8 cellular contexts compared by ENCODE assay signal in the genomic region with DNA sequence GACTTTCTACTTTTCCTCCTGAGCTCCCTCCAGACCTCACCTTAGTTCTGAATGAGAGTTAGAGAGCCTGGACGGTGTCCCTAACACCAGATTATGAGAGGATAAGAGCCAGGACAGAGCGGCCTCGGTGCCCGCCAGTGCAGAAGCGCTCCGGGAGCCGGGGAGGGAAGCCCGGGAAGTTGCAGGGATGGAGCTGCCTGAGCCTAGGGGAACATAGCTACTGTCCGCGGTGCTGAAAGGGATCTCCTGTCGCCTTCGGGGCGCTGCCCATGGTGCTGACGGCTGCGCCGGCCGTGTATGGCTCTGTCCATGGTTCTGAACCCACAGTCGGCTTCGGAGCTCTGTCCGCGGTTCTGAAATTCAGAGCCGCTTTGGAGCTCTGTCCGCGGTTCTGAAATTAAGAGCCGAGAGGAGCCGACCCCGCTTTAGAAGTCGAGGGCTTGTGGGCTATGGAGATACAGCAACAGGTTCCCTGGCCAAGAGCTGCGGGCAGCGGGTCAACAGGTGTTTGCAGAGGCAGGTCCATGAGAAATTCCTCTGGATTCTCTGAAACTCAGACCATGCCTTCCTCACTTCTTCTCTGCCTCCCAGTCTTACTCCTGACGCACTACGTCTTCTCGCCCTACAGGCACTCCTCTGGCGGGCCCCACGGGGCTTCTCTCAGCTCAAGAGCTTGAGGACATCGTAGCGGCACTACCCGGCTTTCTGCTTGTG. TPM values are rescaled to one million over a fixed set of nuclear protein-coding genes. Genes with fewer than 3 reads are reported as not detected.
DNase-seq lines count a peak whose midpoint lies in the region; ATAC-seq and TF ChIP-seq lines count a peak whose summit lies in the region.

No MANE protein-coding gene starts in this region.

- H3K27me3 Mint-ChIP-seq in activated T-helper 17 cell treated with anti-CD3 and anti-CD28 coated beads, Interleukin-2, amount 50 U/mL, for 72 hours = peaks cover 22% of the 10 kb centered on the region
- peaks cover 23 to 31% of the 10 kb centered on the region in 2 donors for H3K27me3 Mint-ChIP-seq in natural killer cell (ENCODE audit: low read depth in 2 of 2)
- peaks cover 30% of the 10 kb centered on the region for H3K27me3 Mint-ChIP-seq in stimulated activated memory B cell treated with anti-CD40 and anti-IgM and Interleukin-4, amounts not matched to agents 10 μg/mL and 1 μg/mL and 100 μg/mL, for 72 hours

- intact Hi-C loops in natural killer cell (cut with micrococcal nuclease) = no loop called here

- no peaks in the 10 kb centered on the region for H3K9me3 Mint-ChIP-seq in activated T-helper 17 cell treated with anti-CD3 and anti-CD28 coated beads, Interleukin-2, amount 50 U/mL, for 72 hours
- peaks cover 0 to 4% of the 10 kb centered on the region in 2 donors for H3K9me3 Mint-ChIP-seq in natural killer cell
- H3K9me3 Mint-ChIP-seq in stimulated activated memory B cell treated with anti-CD40 and anti-IgM and Interleukin-4, amounts not matched to agents 10 μg/mL and 1 μg/mL and 100 μg/mL, for 72 hours = no peaks in the 10 kb centered on the region

- no peaks in the 10 kb centered on the region for H3K36me3 Mint-ChIP-seq in activated T-helper 17 cell treated with anti-CD3 and anti-CD28 coated beads, Interleukin-2, amount 50 U/mL, for 72 hours (ENCODE audit: low read depth)
- no peaks in the 10 kb centered on the region for H3K36me3 Mint-ChIP-seq in natural killer cell
- H3K36me3 Mint-ChIP-seq in stimulated activated memory B cell treated with anti-CD40 and anti-IgM and Interleukin-4, amounts not matched to agents 10 μg/mL and 1 μg/mL and 100 μg/mL, for 72 hours = no peaks in the 10 kb centered on the region

- H3K4me3 Mint-ChIP-seq in activated T-helper 17 cell treated with anti-CD3 and anti-CD28 coated beads, Interleukin-2, amount 50 U/mL, for 72 hours = no peak overlapping the region
- H3K4me3 Mint-ChIP-seq in natural killer cell = no peak overlapping the region
- H3K4me3 Mint-ChIP-seq in stimulated activated memory B cell treated with anti-CD40 and anti-IgM and Interleukin-4, amounts not matched to agents 10 μg/mL and 1 μg/mL and 100 μg/mL, for 72 hours = no peak overlapping the region

- peak; percentile 67 for ATAC-seq in HG02840 (IDR thresholded peaks at IDR 0.05; ENCODE audit: low FRiP score, unreplicated experiment)
- peak; percentile 26 for ATAC-seq in activated T-helper 17 cell treated with anti-CD3 and anti-CD28 coated beads, Interleukin-2, amount 50 U/mL, for 72 hours (replicated peaks)
- ATAC-seq in natural killer cell = peak; percentile 97 to 100 (median 98)
- ATAC-seq in stimulated activated memory B cell treated with anti-CD40 and anti-IgM and Interleukin-4, amounts not matched to agents 10 μg/mL and 1 μg/mL and 100 μg/mL, for 72 hours = peak; percentile 62
- no peak for ATAC-seq in GM18861 (IDR thresholded peaks at IDR 0.05; ENCODE audit: unreplicated experiment)

- TF ChIP-seq CTCF in fibroblast of mammary gland (conservative IDR thresholded peaks at IDR 0.05; ENCODE audit: control insufficient read depth, insufficient read depth, low read depth, low read length) (no peak), natural killer cell (IDR thresholded peaks at IDR 0.05) (no peak)

- no peak overlapping the region for H3K4me3 ChIP-seq in fibroblast of mammary gland (ENCODE audit: control insufficient read depth, low read depth, low read length)

- H3K27ac Mint-ChIP-seq in activated T-helper 17 cell treated with anti-CD3 and anti-CD28 coated beads, Interleukin-2, amount 50 U/mL, for 72 hours = no peak overlapping the region
- H3K27ac Mint-ChIP-seq in natural killer cell = peak overlapping the region in 1 of 2 donors; percentile 34
- H3K27ac Mint-ChIP-seq in stimulated activated memory B cell treated with anti-CD40 and anti-IgM and Interleukin-4, amounts not matched to agents 10 μg/mL and 1 μg/mL and 100 μg/mL, for 72 hours = no peak overlapping the region

- DNase-seq in CMK (ENCODE audit: low read depth) (peak; percentile 51), RPMI7951 (ENCODE audit: low read depth) (peak; percentile 81), fibroblast of mammary gland (ENCODE audit: low read depth) (peak; percentile 86), natural killer cell (peak; percentile 92)

- H3K4me1 Mint-ChIP-seq in activated T-helper 17 cell treated with anti-CD3 and anti-CD28 coated beads, Interleukin-2, amount 50 U/mL, for 72 hours = peaks cover 29% of the 10 kb centered on the region
- peaks cover 6% of the 10 kb centered on the region in 2 donors for H3K4me1 Mint-ChIP-seq in natural killer cell
- H3K4me1 Mint-ChIP-seq in stimulated activated memory B cell treated with anti-CD40 and anti-IgM and Interleukin-4, amounts not matched to agents 10 μg/mL and 1 μg/mL and 100 μg/mL, for 72 hours = peaks cover 18% of the 10 kb centered on the region

RNA-seq across cellular contexts. Expression of gene NPAS4, which starts 0.8 kb away (rescaled TPM):
- not detected in 2 replicates for total RNA-seq in RPMI7951 (2014; rRNA removed; shearing (Covaris generic))
- under 1 TPM; 0.21 to 0.28 TPM for total RNA-seq in activated T-helper 17 cell treated with anti-CD3 and anti-CD28 coated beads, Interleukin-2, amount 50 U/mL, for 72 hours
- total RNA-seq in natural killer cell = not detected

RNA-seq across cellular contexts. Expression of gene MRPL11, which starts 17.0 kb away (rescaled TPM):
- 67.6 and 74.4 TPM in 2 replicates for total RNA-seq in RPMI7951 (2014; rRNA removed; shearing (Covaris generic))
- total RNA-seq in activated T-helper 17 cell treated with anti-CD3 and anti-CD28 coated beads, Interleukin-2, amount 50 U/mL, for 72 hours = 100 to 1,000 TPM in 1 of 2 donors, 10 to 100 TPM in 1; 56.1 to 131 TPM
- total RNA-seq in natural killer cell = 10 to 100 TPM; 20.7 to 24.2 (median 23.9) TPM

RNA-seq across cellular contexts. Expression of gene PELI3, which starts 45.1 kb away (rescaled TPM):
- total RNA-seq in RPMI7951 (2014; rRNA removed; shearing (Covaris generic)) = 6.6 TPM in 2 replicates
- total RNA-seq in activated T-helper 17 cell treated with anti-CD3 and anti-CD28 coated beads, Interleukin-2, amount 50 U/mL, for 72 hours = 10 to 100 TPM in 1 of 2 donors, 1 to 10 TPM in 1; 8.1 to 17.5 TPM
- total RNA-seq in natural killer cell = 1 to 10 TPM; 5.3 to 6.3 (median 5.6) TPM

RNA-seq across cellular contexts. Expression of gene SLC29A2, which starts 50.1 kb away (rescaled TPM):
- 0.39 and 1.4 TPM in 2 replicates for total RNA-seq in RPMI7951 (2014; rRNA removed; shearing (Covaris generic))
- 1 to 10 TPM; 7.6 to 9.1 TPM for total RNA-seq in activated T-helper 17 cell treated with anti-CD3 and anti-CD28 coated beads, Interleukin-2, amount 50 U/mL, for 72 hours
- 1 to 10 TPM; 1.5 to 1.8 (median 1.6) TPM for total RNA-seq in natural killer cell

RNA-seq across cellular contexts. Expression of gene DPP3, which starts 58.6 kb away (rescaled TPM):
- 36.8 and 46.4 TPM in 2 replicates for total RNA-seq in RPMI7951 (2014; rRNA removed; shearing (Covaris generic))
- total RNA-seq in activated T-helper 17 cell treated with anti-CD3 and anti-CD28 coated beads, Interleukin-2, amount 50 U/mL, for 72 hours = 100 to 1,000 TPM in 1 of 2 donors, 10 to 100 TPM in 1; 67.9 to 117 TPM
- 10 to 100 TPM; 37.4 to 42.9 (median 38.6) TPM for total RNA-seq in natural killer cell
